In genomic region chr17:76408037-76408849, GRCh38 we compare ENCODE assay signal across 1 cellular context.
TF ChIP-seq lines count a peak whose summit lies in the region.

No MANE protein-coding gene starts in this region.

TF ChIP-seq in GM23338, 12 proteins besides CTCF, POLR2A, EP300 and RAD21 (continued from another document):
- TF ChIP-seq ZNF462 (CRISPR knock-in tag; IDR thresholded peaks at IDR 0.05) (no peak), ZNF114 (CRISPR knock-in tag; IDR thresholded peaks at IDR 0.05) (no peak), EZH2phosphoT487 (IDR thresholded peaks at IDR 0.05; ENCODE audit: unreplicated experiment) (no peak), ZNF331 (CRISPR knock-in tag; IDR thresholded peaks at IDR 0.05; ENCODE audit: low read depth) (no peak), JUNB (IDR thresholded peaks at IDR 0.05; ENCODE audit: unreplicated experiment) (no peak), STAT1 (IDR thresholded peaks at IDR 0.05; ENCODE audit: unreplicated experiment) (no peak), CREB1 (CRISPR knock-in tag; IDR thresholded peaks at IDR 0.05; ENCODE audit: low read depth) (no peak), POLR2AphosphoS5 (IDR thresholded peaks at IDR 0.05; ENCODE audit: low read depth) (no peak), EZH2 (IDR thresholded peaks at IDR 0.05; ENCODE audit: low read depth, unreplicated experiment) (no peak), REST (IDR thresholded peaks at IDR 0.05; ENCODE audit: unreplicated experiment) (no peak)
